Comparison of ENCODE assay signal across 27 cellular contexts in genomic region chr4:155734951-155735350, GRCh38.
"Had no signal": no experiment of that assay in that cellular context is flagged by ENCODE, and none has a peak within 500 bp of the region (broad histone marks: within the 10 kb centered on the region; RNA-seq: fewer than 3 reads in every experiment).

No MANE protein-coding gene starts in this region.

- H3K9me3 Mint-ChIP-seq: natural killer cell; nephron progenitor cell; neural crest cell; stimulated activated effector memory CD8-positive, alpha-beta T cell treated with anti-CD3 and anti-CD28 coated beads, Interleukin-12 subunit alpha, Interleukin-12 subunit beta, amount 100 ng/mL, for 72 hours; stimulated activated naive B cell treated with anti-CD40 and anti-IgM and Interleukin-4, amounts not matched to agents 10 μg/mL and 1 μg/mL and 100 μg/mL, for 72 hours; stimulated activated naive CD8-positive, alpha-beta T cell treated with anti-CD3 and anti-CD28 coated beads, Interleukin-15, Interleukin-2, amounts not matched to agents 100 ng/mL and 50 ng/mL, for 24 hours had no signal

- H3K4me1 Mint-ChIP-seq: natural killer cell; nephron progenitor cell; neural crest cell; stimulated activated effector memory CD8-positive, alpha-beta T cell treated with anti-CD3 and anti-CD28 coated beads, Interleukin-12 subunit alpha, Interleukin-12 subunit beta, amount 100 ng/mL, for 72 hours; stimulated activated naive B cell treated with anti-CD40 and anti-IgM and Interleukin-4, amounts not matched to agents 10 μg/mL and 1 μg/mL and 100 μg/mL, for 72 hours had no signal

- DNase-seq: natural killer cell; nephron progenitor cell; nucleus accumbens; pancreas; retina; right cardiac atrium; right lobe of liver; sigmoid colon; small intestine; stimulated activated CD4-positive, alpha-beta T cell treated with anti-CD3 and anti-CD28 coated beads, Interleukin-15, amount 100 ng/mL, for 24 hours; stimulated activated CD4-positive, alpha-beta T cell treated with anti-CD3 and anti-CD28 coated beads, Interleukin-2, amount 100 ng/mL, for 24 hours; stimulated activated CD4-positive, alpha-beta T cell treated with anti-CD3 and anti-CD28 coated beads, Interleukin-2, amount 100 ng/mL, for 48 hours; stimulated activated CD4-positive, alpha-beta T cell treated with anti-CD3 and anti-CD28 coated beads, Interleukin-4, amount 100 ng/mL, for 24 hours; stimulated activated naive B cell treated with anti-CD40 and anti-IgM and Interleukin-4, amounts not matched to agents 10 μg/mL and 1 μg/mL and 100 μg/mL, for 72 hours; stimulated activated naive CD4-positive, alpha-beta T cell treated with Interleukin-2 at 50 U/mL for 16 hours; stomach; thyroid gland; trophoblast cell; upper lobe of left lung had no signal

- H3K27me3 ChIP-seq: neutrophil, pancreas, right lobe of liver, sigmoid colon, stomach, thyroid gland, tibial nerve, upper lobe of left lung, vagina had no signal

- H3K4me1 ChIP-seq: pancreas, prostate gland, right lobe of liver, thyroid gland, upper lobe of left lung, vagina had no signal

- H3K9me3 ChIP-seq: neutrophil, pancreas, prostate gland, right lobe of liver, sigmoid colon, stomach, thoracic aorta, thyroid gland, tibial nerve, upper lobe of left lung, vagina had no signal

- H3K4me3 ChIP-seq: pancreas, prostate gland, right lobe of liver, sigmoid colon, stomach, thoracic aorta, thyroid gland, tibial nerve, upper lobe of left lung, vagina had no signal

- H3K27ac ChIP-seq: neutrophil, pancreas, prostate gland, right lobe of liver, stomach, thoracic aorta, thyroid gland, tibial nerve, upper lobe of left lung, vagina had no signal

- H3K36me3 Mint-ChIP-seq: natural killer cell; stimulated activated effector memory CD8-positive, alpha-beta T cell treated with anti-CD3 and anti-CD28 coated beads, Interleukin-12 subunit alpha, Interleukin-12 subunit beta, amount 100 ng/mL, for 72 hours; stimulated activated naive B cell treated with anti-CD40 and anti-IgM and Interleukin-4, amounts not matched to agents 10 μg/mL and 1 μg/mL and 100 μg/mL, for 72 hours had no signal

- H3K36me3 ChIP-seq: neutrophil, pancreas, prostate gland, right lobe of liver, stomach, thoracic aorta, thyroid gland, tibial nerve, upper lobe of left lung, vagina had no signal

- H3K27ac Mint-ChIP-seq: natural killer cell; nephron progenitor cell; stimulated activated effector memory CD8-positive, alpha-beta T cell treated with anti-CD3 and anti-CD28 coated beads, Interleukin-12 subunit alpha, Interleukin-12 subunit beta, amount 100 ng/mL, for 72 hours; stimulated activated naive B cell treated with anti-CD40 and anti-IgM and Interleukin-4, amounts not matched to agents 10 μg/mL and 1 μg/mL and 100 μg/mL, for 72 hours; stimulated activated naive CD8-positive, alpha-beta T cell treated with anti-CD3 and anti-CD28 coated beads, Interleukin-15, Interleukin-2, amounts not matched to agents 100 ng/mL and 50 ng/mL, for 24 hours had no signal

- H3K4me3 Mint-ChIP-seq: natural killer cell; nephron progenitor cell; neural crest cell; stimulated activated effector memory CD8-positive, alpha-beta T cell treated with anti-CD3 and anti-CD28 coated beads, Interleukin-12 subunit alpha, Interleukin-12 subunit beta, amount 100 ng/mL, for 72 hours; stimulated activated naive B cell treated with anti-CD40 and anti-IgM and Interleukin-4, amounts not matched to agents 10 μg/mL and 1 μg/mL and 100 μg/mL, for 72 hours; stimulated activated naive CD8-positive, alpha-beta T cell treated with anti-CD3 and anti-CD28 coated beads, Interleukin-15, Interleukin-2, amounts not matched to agents 100 ng/mL and 50 ng/mL, for 24 hours had no signal

- H3K27me3 Mint-ChIP-seq: stimulated activated naive B cell treated with anti-CD40 and anti-IgM and Interleukin-4, amounts not matched to agents 10 μg/mL and 1 μg/mL and 100 μg/mL, for 72 hours had no signal
